In genomic region chr1:113783254-113784103, GRCh38 we compare ENCODE assay signal across 8 cellular contexts. TPM values are rescaled to one million over a fixed set of nuclear protein-coding genes. Genes with fewer than 3 reads are reported as not detected.
DNase-seq lines count a peak whose midpoint lies in the region; ATAC-seq and TF ChIP-seq lines count a peak whose summit lies in the region.

No MANE protein-coding gene starts in this region.

- H3K79me2 ChIP-seq in OCI-LY1 (ENCODE audit: insufficient read depth, low read length): peaks cover 41% of the 10 kb centered on the region

- H3K27ac Mint-ChIP-seq in memory B cell: peak overlapping the region; percentile 79

- no peak overlapping the region for H3K9ac ChIP-seq in OCI-LY1 (ENCODE audit: low read length)

- H2AFZ ChIP-seq in OCI-LY1 (ENCODE audit: low read length): no peak overlapping the region

- H3K9me2 ChIP-seq in OCI-LY1 (ENCODE audit: low read depth, low read length): no peaks in the 10 kb centered on the region

- H3K36me3 ChIP-seq in OCI-LY1 (ENCODE audit: insufficient read depth, low read length) (no peaks in the 10 kb centered on the region), H7 (replicated peaks; ENCODE audit: control insufficient read depth, insufficient read depth, low read length) (no peaks in the 10 kb centered on the region)

- H3K9me3 ChIP-seq in OCI-LY1 (ENCODE audit: low read length): no peaks in the 10 kb centered on the region

- H3K27me3 ChIP-seq in OCI-LY1 (ENCODE audit: insufficient read depth, low read length) (no peaks in the 10 kb centered on the region), H7 (ENCODE audit: control insufficient read depth, insufficient read depth, low read length) (no peaks in the 10 kb centered on the region)

- peak; percentile 22 for DNase-seq in activated CD8-positive, alpha-beta memory T cell treated with anti-CD3 and anti-CD28 coated beads, Interleukin-2, amount 50 U/mL, for 4 hours
- no peak for DNase-seq in activated CD8-positive, alpha-beta memory T cell treated with anti-CD3 and anti-CD28 coated beads, Interleukin-2, amount 50 U/mL, for 48 hours
- DNase-seq in astrocyte of the hippocampus (ENCODE audit: low read depth, low spot score) (peak; percentile 45), memory B cell (ENCODE audit: low spot score in 2 of 2) (peak; percentile 18 to 39), H7 (no peak), T1000 (lab: John Stamatoyannopoulos, UW) (no peak)

- H3K4me2 ChIP-seq in OCI-LY1 (ENCODE audit: low read length): peak overlapping the region; percentile 38; the same call in 1 of the 2 replicates

- no peak for TF ChIP-seq CTCF in OCI-LY1 (IDR thresholded peaks at IDR 0.05; ENCODE audit: low read length)

- no peaks in the 10 kb centered on the region for H3K27me3 Mint-ChIP-seq in memory B cell

- ATAC-seq in HG02938 (IDR thresholded peaks at IDR 0.05; ENCODE audit: unreplicated experiment) (peak; percentile 63), memory B cell (ENCODE audit: low read depth) (peak; percentile 99)

- H3K36me3 Mint-ChIP-seq in memory B cell: peaks cover 3% of the 10 kb centered on the region

- H3K4me3 ChIP-seq in OCI-LY1 (ENCODE audit: low read depth, low read length, poor library complexity, severe bottlenecking): no peak overlapping the region
- no peak overlapping the region for H3K4me3 ChIP-seq in H7 (ENCODE audit: insufficient read depth, low read depth, low read length)

- peak overlapping the region; percentile 71 for H3K27ac ChIP-seq in OCI-LY1 (ENCODE audit: low read depth, low read length, poor library complexity, severe bottlenecking)

- H3K4me1 ChIP-seq in OCI-LY1 (ENCODE audit: insufficient read depth, low read length, severe bottlenecking): peaks cover 36% of the 10 kb centered on the region

- peaks cover 3% of the 10 kb centered on the region for H3K9me3 Mint-ChIP-seq in memory B cell

- H3F3A ChIP-seq in OCI-LY1 (ENCODE audit: insufficient read depth, low read length): no peaks in the 10 kb centered on the region

- H3K4me1 Mint-ChIP-seq in memory B cell: peaks cover 23% of the 10 kb centered on the region

- H4K20me1 ChIP-seq in OCI-LY1 (ENCODE audit: insufficient read depth, low read length): no peaks in the 10 kb centered on the region

- peak overlapping the region; percentile 22 for H3K4me3 Mint-ChIP-seq in memory B cell

RNA-seq across cellular contexts. Expression of gene PHTF1, which starts 24.2 kb away (rescaled TPM):
- 27.7 and 32.1 TPM in 2 replicates for total RNA-seq in H7 (2014; rRNA removed; shearing (Covaris generic))

RNA-seq across cellular contexts. Expression of gene RSBN1, which starts 28.8 kb away (rescaled TPM):
- 14.6 and 23.4 TPM in 2 replicates for total RNA-seq in H7 (2014; rRNA removed; shearing (Covaris generic))

Comparison
In these comparisons a context has a peak if more than half of its experiments do, and no peak if none do; other contexts are left out.
1. DNase-seq: peak in activated CD8-positive, alpha-beta memory T cell treated with anti-CD3 and anti-CD28 coated beads, Interleukin-2, amount 50 U/mL, for 4 hours (single experiment), astrocyte of the hippocampus (single experiment) and memory B cell (2 of 2); none in activated CD8-positive, alpha-beta memory T cell treated with anti-CD3 and anti-CD28 coated beads, Interleukin-2, amount 50 U/mL, for 48 hours (single experiment), H7 (single experiment) and T1000 (single experiment).